1 cellular context compared by ENCODE assay signal in the genomic region with DNA sequence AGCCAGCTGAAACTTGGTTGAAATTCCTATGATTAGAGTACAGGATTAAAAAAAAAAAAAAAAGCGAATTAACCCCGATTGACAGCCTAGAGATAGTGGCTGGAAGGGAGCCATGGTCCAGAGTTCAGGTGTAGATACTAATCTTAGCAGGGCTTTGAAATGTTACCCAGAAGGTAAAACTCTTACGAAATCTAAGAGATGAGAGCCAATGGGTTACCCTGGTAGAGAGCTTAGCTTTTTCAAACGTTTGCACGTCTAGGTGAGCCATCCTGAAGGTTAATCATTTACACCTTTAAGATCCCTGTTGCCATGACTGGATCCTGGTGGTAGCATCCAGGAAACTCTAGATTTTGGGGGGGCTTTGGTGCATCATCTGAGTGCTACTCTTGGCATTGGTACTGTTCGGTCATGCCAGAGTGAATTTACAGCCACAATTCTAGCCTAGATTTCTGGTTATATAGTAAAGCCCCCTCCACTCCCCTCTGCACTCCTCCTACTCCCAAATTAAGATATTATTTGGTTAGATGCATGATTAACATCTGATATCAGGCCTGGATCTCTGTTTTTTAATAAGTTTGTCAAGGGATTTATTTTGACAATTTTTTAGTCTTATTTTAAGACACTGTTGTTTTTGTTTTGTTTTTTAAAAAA.
TF ChIP-seq lines count a peak whose summit lies in the region.

No MANE protein-coding gene starts in this region.

TF ChIP-seq in H1, 55 proteins besides CTCF, POLR2A, EP300 and RAD21:
- TF ChIP-seq SIN3A (conservative IDR thresholded peaks at IDR 0.05 in 1 of 2, IDR thresholded peaks at IDR 0.05 in 1 of 2; ENCODE audit: low read depth in 1 of 2, low read length in 2 of 2) (0 out of 4 replicates have a peak, but pooled peaks of 1 of the 2 experiments have one; percentile 9), SP1 (IDR thresholded peaks at IDR 0.05; ENCODE audit: low read depth, low read length) (0 out of 2 replicates have a peak, but pooled peaks have one; percentile 2), SUZ12 (IDR thresholded peaks at IDR 0.05; ENCODE audit: low read length) (no peak)
TF ChIP-seq in H1: peak in this region for 2.
